ENCODE assay signal across 13 cellular contexts in the genomic region with DNA sequence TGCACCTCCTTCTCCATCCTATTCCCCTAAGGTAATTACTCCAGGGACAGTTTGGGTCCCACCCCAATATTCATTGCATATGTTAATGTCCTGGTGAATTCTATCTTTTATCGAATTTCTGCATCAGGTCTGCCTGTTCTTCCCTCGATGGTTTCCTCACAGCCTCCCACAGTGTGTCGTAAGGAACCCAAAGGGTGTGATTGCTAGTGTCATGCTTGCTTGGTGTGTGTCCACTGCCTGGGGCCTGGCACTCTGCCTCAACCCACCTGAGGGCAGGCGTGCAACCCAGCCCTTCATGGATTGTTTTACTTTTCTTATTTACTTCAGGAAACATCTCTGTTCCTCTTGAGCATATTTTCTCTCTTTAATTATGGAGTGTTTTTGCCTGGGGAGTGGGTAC.
"Had no signal": no experiment of that assay in that cellular context is flagged by ENCODE, and none has a peak within 500 bp of the region (broad histone marks: within the 10 kb centered on the region; RNA-seq: fewer than 3 reads in every experiment).

No MANE protein-coding gene starts in this region.

- H3K9me3 Mint-ChIP-seq: activated CD4-positive, alpha-beta T cell treated with anti-CD3 and anti-CD28 coated beads, Interleukin-2, amount 10 ng/mL, durations not matched to agents 7 days and 5 days; activated T-cell treated with anti-CD3 and anti-CD28 coated beads, Interleukin-2, amount 50 U/mL, for 72 hours; T-helper 1 cell treated with Interleukin-12 subunit alpha and Interleukin-12 subunit beta and Interleukin-4 antibody, amounts not matched to agents 30 μg/mL and 1 μg/mL, for 36 hours had no signal

- H3K4me3 ChIP-seq: thyroid gland had no signal

- H3K27ac Mint-ChIP-seq: activated CD4-positive, alpha-beta T cell treated with anti-CD3 and anti-CD28 coated beads, Interleukin-2, amount 10 ng/mL, durations not matched to agents 7 days and 5 days; activated T-cell treated with anti-CD3 and anti-CD28 coated beads, Interleukin-2, amount 50 U/mL, for 72 hours; nephron progenitor cell; progenitor cell of endocrine pancreas; T-helper 1 cell treated with Interleukin-12 subunit alpha and Interleukin-12 subunit beta and Interleukin-4 antibody, amounts not matched to agents 30 μg/mL and 1 μg/mL, for 36 hours had no signal

- ATAC-seq: activated CD4-positive, CD25-positive, alpha-beta regulatory T cell treated with anti-CD3 and anti-CD28 coated beads, Interleukin-2, amount 50 U/mL, for 24 hours; activated T-cell treated with anti-CD3 and anti-CD28 coated beads, Interleukin-2, amount 50 U/mL, for 72 hours; esophagus mucosa had no signal

- H3K27me3 ChIP-seq: thyroid gland had no signal

- H3K36me3 ChIP-seq: thyroid gland had no signal

- H3K4me1 Mint-ChIP-seq: activated CD4-positive, alpha-beta T cell treated with anti-CD3 and anti-CD28 coated beads, Interleukin-2, amount 10 ng/mL, durations not matched to agents 7 days and 5 days; nephron progenitor cell had no signal

- H3K27ac ChIP-seq: thyroid gland had no signal

- DNase-seq: activated CD4-positive, alpha-beta T cell treated with anti-CD3 and anti-CD28 coated beads, Interleukin-2, amount 10 ng/mL, durations not matched to agents 7 days and 5 days; activated effector memory CD4-positive, alpha-beta T cell treated with anti-CD3 and anti-CD28 coated beads, Interleukin-2, amount 50 U/mL, for 16 hours; activated naive CD4-positive, alpha-beta T cell treated with anti-CD3 and anti-CD28 coated beads, Interleukin-2, amount 50 U/mL, for 16 hours; activated T-cell treated with anti-CD3 and anti-CD28 coated beads, Interleukin-2, amount 50 U/mL, for 72 hours; effector CD8-positive, alpha-beta T cell; midbrain; nephron progenitor cell; stimulated activated naive CD4-positive, alpha-beta T cell; thyroid gland had no signal

- H3K4me3 Mint-ChIP-seq: activated CD4-positive, alpha-beta T cell treated with anti-CD3 and anti-CD28 coated beads, Interleukin-2, amount 10 ng/mL, durations not matched to agents 7 days and 5 days; activated T-cell treated with anti-CD3 and anti-CD28 coated beads, Interleukin-2, amount 50 U/mL, for 72 hours; nephron progenitor cell; T-helper 1 cell treated with Interleukin-12 subunit alpha and Interleukin-12 subunit beta and Interleukin-4 antibody, amounts not matched to agents 30 μg/mL and 1 μg/mL, for 36 hours had no signal

- H3K4me1 ChIP-seq: thyroid gland had no signal

- H3K27me3 Mint-ChIP-seq: activated CD4-positive, alpha-beta T cell treated with anti-CD3 and anti-CD28 coated beads, Interleukin-2, amount 10 ng/mL, durations not matched to agents 7 days and 5 days; progenitor cell of endocrine pancreas had no signal

- H3K9me3 ChIP-seq: thyroid gland had no signal
